In the genomic region with DNA sequence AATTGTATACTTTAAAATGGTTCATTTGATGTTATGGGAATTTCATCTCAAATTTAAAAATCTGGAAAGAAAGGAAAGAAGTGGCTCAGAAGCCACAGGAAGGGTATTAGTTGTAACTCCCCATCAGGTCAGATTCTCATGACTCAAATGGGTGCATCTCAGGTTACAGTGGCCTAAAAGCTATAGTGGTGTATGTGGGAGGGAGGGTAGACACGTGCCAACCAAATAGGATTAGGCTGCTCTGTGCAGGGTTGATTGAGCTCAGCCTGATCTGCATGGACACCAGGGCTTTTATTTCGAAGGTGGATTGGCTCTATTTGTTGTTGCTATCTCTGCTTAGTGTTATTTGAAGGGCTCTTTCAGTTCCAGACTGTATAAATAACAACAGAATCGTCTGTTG, we compare ENCODE assay signal across 11 cellular contexts.
A peak's percentile ranks its signal among the peaks of the same experiment; 100 is the strongest.
DNase-seq lines count a peak whose midpoint lies in the region; ATAC-seq, FAIRE-seq and TF ChIP-seq lines count a peak whose summit lies in the region.
"Had no signal": no experiment of that assay in that cellular context is flagged by ENCODE, and none has a peak within 500 bp of the region (broad histone marks: within the 10 kb centered on the region; RNA-seq: fewer than 3 reads in every experiment).

No MANE protein-coding gene starts in this region.

- peak; percentile 92 for FAIRE-seq in D721Med (lab: Jason Lieb, UNC)

- no peak overlapping the region for H3K27ac ChIP-seq in right cardiac atrium (ENCODE audit: low read length)
- no peak overlapping the region for H3K27ac ChIP-seq in left lung
- H3K27ac ChIP-seq: BLaER1 had no signal

- H3K36me3 ChIP-seq in left lung: no peaks in the 10 kb centered on the region
- H3K36me3 ChIP-seq: BLaER1 had no signal

- H3K4me3 ChIP-seq in right cardiac atrium (ENCODE audit: low read length) (no peak overlapping the region), left lung (no peak overlapping the region)
- H3K4me3 ChIP-seq: BLaER1 had no signal

- no peaks in the 10 kb centered on the region for H3K36me3 Mint-ChIP-seq in type B pancreatic cell

- no peaks in the 10 kb centered on the region for H3K27me3 Mint-ChIP-seq in type B pancreatic cell

- intact Hi-C loops in right cardiac atrium (cut with DNase I): no loop called here
- intact Hi-C loops in left lung (cut with DNase I): no loop called here

- H3K9me3 ChIP-seq in right cardiac atrium (ENCODE audit: control insufficient read depth, low read length) (no peaks in the 10 kb centered on the region), left lung (no peaks in the 10 kb centered on the region)
- H3K9me3 ChIP-seq: BLaER1 had no signal

- H3K9me3 Mint-ChIP-seq in type B pancreatic cell: no peaks in the 10 kb centered on the region

- TF ChIP-seq CTCF in D721Med (IDR thresholded peaks at IDR 0.05; ENCODE audit: insufficient read depth, missing control alignments) (no peak), left lung (IDR thresholded peaks at IDR 0.05) (no peak), type B pancreatic cell (conservative IDR thresholded peaks at IDR 0.05) (no peak)

- H3K4me1 ChIP-seq in right cardiac atrium (ENCODE audit: control insufficient read depth, insufficient read depth, low read length) (peaks cover 4% of the 10 kb centered on the region), left lung (no peaks in the 10 kb centered on the region)
- H3K4me1 ChIP-seq: BLaER1 had no signal

- H3K27ac Mint-ChIP-seq in type B pancreatic cell: no peak overlapping the region

- peaks cover 18% of the 10 kb centered on the region for H3K4me1 Mint-ChIP-seq in type B pancreatic cell (ENCODE audit: unreplicated experiment)

- ATAC-seq in right cardiac atrium (peak; percentile 44 to 51), left lung (no peak)

- 35% methylated on average over 3 of the region's 3 CpGs for WGBS in right cardiac atrium

- H3K4me3 Mint-ChIP-seq in type B pancreatic cell: no peak overlapping the region

- no peak for DNase-seq in D721Med (ENCODE audit: insufficient read length, low spot score)
- peak; percentile 33 for DNase-seq in NCI-H1092 (lab: John Stamatoyannopoulos, UW)
- DNase-seq in RPMI7951 (ENCODE audit: low read depth): peak; percentile 49
- no peak for DNase-seq in right cardiac atrium
- DNase-seq in left lung: no peak
- DNase-seq in activated CD4-positive, CD25-positive, alpha-beta regulatory T cell treated with anti-CD3 and anti-CD28 coated beads, Interleukin-2, amount 50 U/mL, for 72 hours: no peak
- DNase-seq in type B pancreatic cell (ENCODE audit: extremely low spot score, unreplicated experiment): no peak
- DNase-seq in inferior parietal cortex (ENCODE audit: extremely low spot score): no peak
- DNase-seq: activated effector memory CD4-positive, alpha-beta T cell treated with anti-CD3 and anti-CD28 coated beads, Interleukin-2, amount 50 U/mL, for 16 hours; stimulated activated CD4-positive, alpha-beta T cell treated with anti-CD3 and anti-CD28 coated beads, Interleukin-4, amount 100 ng/mL, for 1 hour had no signal

- H3K27me3 ChIP-seq in right cardiac atrium (ENCODE audit: control insufficient read depth, insufficient read depth) (no peaks in the 10 kb centered on the region), left lung (no peaks in the 10 kb centered on the region)
- H3K27me3 ChIP-seq: BLaER1 had no signal

Comparison
In these comparisons a context has a peak if more than half of its experiments do, and no peak if none do; other contexts are left out.
1. DNase-seq: peak in NCI-H1092 (single experiment) and RPMI7951 (single experiment); none in D721Med (single experiment), right cardiac atrium (0 of 3), left lung (0 of 2), activated CD4-positive, CD25-positive, alpha-beta regulatory T cell treated with anti-CD3 and anti-CD28 coated beads, Interleukin-2, amount 50 U/mL, for 72 hours (single experiment), type B pancreatic cell (single experiment) and inferior parietal cortex (single experiment).